ENCODE assay signal across 8 cellular contexts in genomic region chr11:9600651-9601040, GRCh38. TPM values are rescaled to one million over a fixed set of nuclear protein-coding genes. Genes with fewer than 3 reads are reported as not detected.
DNase-seq lines count a peak whose midpoint lies in the region; ATAC-seq and TF ChIP-seq lines count a peak whose summit lies in the region.

No MANE protein-coding gene starts in this region.

- 76 to 87% (median 82%) methylated on average over 4 of the region's 4 CpGs for WGBS in spleen, 5 donors

- CTCF ChIA-PET in activated B cell treated with CpG ODN at 0.5 μM for 24 hours (lab: Charles Lee) = interaction anchor here (0.8 to 3.5 kb wide), 11 partner anchors 9 to 157 kb away, joined by 3 to 44 read pairs (median 6); partner anchors contain the start of gene WEE1

- peak in 1 of 2 donors; percentile 19 for DNase-seq in activated T-cell treated with anti-CD3 and anti-CD28 coated beads, Interleukin-2, amount 50 U/mL, for 72 hours
- DNase-seq in activated T-cell treated with anti-CD3 and anti-CD28 coated beads, Interleukin-2, amount 50 U/mL, for 48 hours = no peak
- DNase-seq in activated B cell treated with CpG ODN at 0.5 μM for 24 hours = no peak
- no peak for DNase-seq in spleen
- no peak for DNase-seq in retina
- DNase-seq in SKM-1 (lab: John Stamatoyannopoulos, UW; ENCODE audit: unreplicated experiment) = no peak
- DNase-seq in NK-92 treated with Interleukin-12 subunit alpha and Interleukin-12 subunit beta, amount 100 ng/mL, for 24 hours (lab: John Stamatoyannopoulos, UW) = no peak

- peak overlapping the region in 4 of 8 donors; percentile 7 to 61 (median 28) for H3K4me3 ChIP-seq in spleen

- H3K9me3 Mint-ChIP-seq in activated T-cell treated with anti-CD3 and anti-CD28 coated beads, Interleukin-2, amount 50 U/mL, for 72 hours = no peaks in the 10 kb centered on the region
- H3K9me3 Mint-ChIP-seq in activated B cell treated with CpG ODN at 0.5 μM for 24 hours = no peaks in the 10 kb centered on the region

- ATAC-seq in activated T-cell treated with anti-CD3 and anti-CD28 coated beads, Interleukin-2, amount 50 U/mL, for 72 hours (replicated peaks in 1 of 2) = peak; percentile 27 to 40
- peak; percentile 38 for ATAC-seq in HG03097 (IDR thresholded peaks at IDR 0.05; ENCODE audit: low FRiP score, unreplicated experiment)
- ATAC-seq in activated B cell treated with CpG ODN at 0.5 μM for 24 hours (ENCODE audit: low read depth) = peak; percentile 68

- H3K27me3 Mint-ChIP-seq in activated T-cell treated with anti-CD3 and anti-CD28 coated beads, Interleukin-2, amount 50 U/mL, for 72 hours (ENCODE audit: low read depth) = no peaks in the 10 kb centered on the region
- H3K27me3 Mint-ChIP-seq in activated B cell treated with CpG ODN at 0.5 μM for 24 hours = no peaks in the 10 kb centered on the region

- no peaks in the 10 kb centered on the region for H3K36me3 ChIP-seq in spleen

- peaks cover 37% of the 10 kb centered on the region for H3K4me1 Mint-ChIP-seq in activated T-cell treated with anti-CD3 and anti-CD28 coated beads, Interleukin-2, amount 50 U/mL, for 72 hours (ENCODE audit: low read depth)
- H3K4me1 Mint-ChIP-seq in activated B cell treated with CpG ODN at 0.5 μM for 24 hours = peaks cover 60% of the 10 kb centered on the region

- POLR2A ChIA-PET in activated B cell treated with CpG ODN at 0.5 μM for 24 hours (lab: Charles Lee) = interaction anchor here (0.7 to 4.4 kb wide), 32 partner anchors 9 to 700 kb away, joined by 3 to 90 read pairs (median 6); partner anchors contain the start of genes SWAP70, WEE1 and ZNF143

- peak overlapping the region; percentile 63 to 90 (median 78) for H3K27ac ChIP-seq in spleen

- no peak for TF ChIP-seq POLR2A in spleen (IDR thresholded peaks at IDR 0.05)

- no peaks in the 10 kb centered on the region for H3K36me3 Mint-ChIP-seq in activated T-cell treated with anti-CD3 and anti-CD28 coated beads, Interleukin-2, amount 50 U/mL, for 72 hours (ENCODE audit: insufficient read depth in 2 of 2)
- H3K36me3 Mint-ChIP-seq in activated B cell treated with CpG ODN at 0.5 μM for 24 hours (ENCODE audit: low read depth) = no peaks in the 10 kb centered on the region

- peaks cover 10 to 48% (median 25%) of the 10 kb centered on the region in 6 donors for H3K4me1 ChIP-seq in spleen

- no peaks in the 10 kb centered on the region for H3K9me3 ChIP-seq in spleen

- H3K27me3 ChIP-seq in spleen (replicated peaks in 1 of 7) = no peaks in the 10 kb centered on the region

- H3K27ac Mint-ChIP-seq in activated T-cell treated with anti-CD3 and anti-CD28 coated beads, Interleukin-2, amount 50 U/mL, for 72 hours = peak overlapping the region; percentile 66
- H3K27ac Mint-ChIP-seq in activated B cell treated with CpG ODN at 0.5 μM for 24 hours = peak overlapping the region; percentile 96

- TF ChIP-seq CTCF in activated B cell treated with CpG ODN at 0.5 μM for 24 hours (IDR thresholded peaks at IDR 0.05) (no peak), spleen (IDR thresholded peaks at IDR 0.05 in 8 of 11, conservative IDR thresholded peaks at IDR 0.05 in 3 of 11) (no peak)

- intact Hi-C loops in activated B cell treated with CpG ODN at 0.5 μM for 24 hours (cut with micrococcal nuclease) (loop anchor here (1.0 to 2.0 kb wide), 5 partner anchors 9 to 140 kb away; partner anchors contain the start of genes WEE1 and ZNF143), spleen (cut with DNase I; ENCODE audit: low total_unique reads) (no loop called here)

- peak overlapping the region; percentile 75 to 83 for H3K4me3 Mint-ChIP-seq in activated T-cell treated with anti-CD3 and anti-CD28 coated beads, Interleukin-2, amount 50 U/mL, for 72 hours
- peak overlapping the region; percentile 85 for H3K4me3 Mint-ChIP-seq in activated B cell treated with CpG ODN at 0.5 μM for 24 hours

RNA-seq across cellular contexts. Expression of gene WEE1, which starts 27.2 kb away (rescaled TPM):
- total RNA-seq in activated T-cell treated with anti-CD3 and anti-CD28 coated beads, Interleukin-2, amount 50 U/mL, for 72 hours = 10 to 100 TPM; 41.6 to 45.5 TPM
- total RNA-seq in activated B cell treated with CpG ODN at 0.5 μM for 24 hours (29.4 and 33.7 TPM in 2 replicates), spleen (10 to 100 TPM; 12.8 to 30.6 (median 16.9) TPM)
- 10 to 100 TPM in 2 of 3 donors, 1 to 10 TPM in 1; 6.3 to 11.7 (median 11.1) TPM for polyA plus RNA-seq in spleen
